Comparison of ENCODE assay signal across 1 cellular context in the genomic region with DNA sequence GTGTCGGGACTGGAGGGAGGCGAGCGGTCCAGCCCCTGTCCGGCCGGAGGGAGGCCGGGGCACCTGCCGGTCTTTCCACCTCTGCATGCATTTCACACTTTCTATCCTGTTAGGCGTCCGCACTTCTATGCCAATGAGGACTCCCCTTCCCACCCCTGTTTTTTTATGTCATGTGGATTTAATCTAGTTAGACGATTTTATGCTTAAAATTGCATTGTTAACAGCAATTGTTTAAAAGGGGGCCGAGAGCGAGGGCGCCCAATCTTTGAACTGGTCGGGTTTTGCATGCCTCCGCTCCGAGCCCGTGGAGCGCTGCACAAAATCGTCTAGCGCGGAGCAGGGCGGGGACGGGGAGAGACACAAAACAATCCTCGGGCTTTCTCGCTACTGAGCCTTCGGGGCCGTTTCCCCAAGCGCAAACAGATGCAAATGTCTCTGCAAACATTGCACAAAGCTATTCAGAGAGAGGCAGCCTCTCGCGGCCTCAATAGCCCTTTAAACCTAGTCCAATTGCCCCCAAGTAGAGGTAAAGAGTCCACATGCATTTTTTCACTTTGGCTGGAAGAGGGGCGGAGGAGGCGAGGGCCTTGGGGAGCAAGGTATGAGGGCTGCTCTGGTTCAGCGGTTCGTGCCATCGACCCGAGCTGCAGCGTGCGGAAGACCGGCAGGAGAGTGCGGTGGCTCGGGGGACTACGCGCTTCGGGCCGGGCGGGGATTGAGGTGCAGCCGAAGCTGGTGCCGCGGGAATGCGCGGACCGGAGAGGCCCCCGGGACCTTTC.
TF ChIP-seq lines count a peak whose summit lies in the region.

No MANE protein-coding gene starts in this region.

TF ChIP-seq in IMR-90, 13 proteins besides CTCF, POLR2A, EP300 and RAD21 (continued from another document):
- TF ChIP-seq, protein P1, sequence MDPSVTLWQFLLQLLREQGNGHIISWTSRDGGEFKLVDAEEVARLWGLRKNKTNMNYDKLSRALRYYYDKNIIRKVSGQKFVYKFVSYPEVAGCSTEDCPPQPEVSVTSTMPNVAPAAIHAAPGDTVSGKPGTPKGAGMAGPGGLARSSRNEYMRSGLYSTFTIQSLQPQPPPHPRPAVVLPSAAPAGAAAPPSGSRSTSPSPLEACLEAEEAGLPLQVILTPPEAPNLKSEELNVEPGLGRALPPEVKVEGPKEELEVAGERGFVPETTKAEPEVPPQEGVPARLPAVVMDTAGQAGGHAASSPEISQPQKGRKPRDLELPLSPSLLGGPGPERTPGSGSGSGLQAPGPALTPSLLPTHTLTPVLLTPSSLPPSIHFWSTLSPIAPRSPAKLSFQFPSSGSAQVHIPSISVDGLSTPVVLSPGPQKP (IDR thresholded peaks at IDR 0.05; ENCODE audit: borderline replicate concordance, low read depth, low read length), result no peak
- TF ChIP-seq MXI1 (IDR thresholded peaks at IDR 0.05; ENCODE audit: borderline replicate concordance, low read depth, low read length), result no peak
- no peak for TF ChIP-seq BHLHE40 (IDR thresholded peaks at IDR 0.05; ENCODE audit: low read depth, low read length)
TF ChIP-seq in IMR-90: peak in this region for 0.
